1 cellular context compared by ENCODE assay signal in the genomic region with DNA sequence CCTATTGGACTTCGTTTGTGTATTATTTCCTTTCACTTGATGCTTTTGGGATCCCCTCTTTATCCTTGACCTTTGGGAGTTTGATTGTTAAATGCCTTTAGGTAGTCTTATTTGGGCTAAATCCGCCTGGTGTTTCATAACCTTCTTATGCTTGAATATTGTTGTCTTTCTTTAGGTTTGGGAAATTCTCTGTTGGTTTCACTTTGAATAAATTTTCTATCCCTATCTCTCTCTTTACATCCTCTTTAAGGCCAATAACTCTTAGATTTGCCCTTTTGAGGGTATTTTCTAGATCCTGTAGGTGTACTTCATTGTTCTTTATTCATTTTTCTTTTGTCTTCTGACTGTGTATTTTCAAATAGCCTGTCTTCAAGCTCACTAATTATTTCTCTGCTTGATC.
TF ChIP-seq lines count a peak whose summit lies in the region.

No MANE protein-coding gene starts in this region.

TF ChIP-seq in GM23338, 12 proteins besides CTCF, POLR2A, EP300 and RAD21 (continued from another document):
- TF ChIP-seq, protein P1, sequence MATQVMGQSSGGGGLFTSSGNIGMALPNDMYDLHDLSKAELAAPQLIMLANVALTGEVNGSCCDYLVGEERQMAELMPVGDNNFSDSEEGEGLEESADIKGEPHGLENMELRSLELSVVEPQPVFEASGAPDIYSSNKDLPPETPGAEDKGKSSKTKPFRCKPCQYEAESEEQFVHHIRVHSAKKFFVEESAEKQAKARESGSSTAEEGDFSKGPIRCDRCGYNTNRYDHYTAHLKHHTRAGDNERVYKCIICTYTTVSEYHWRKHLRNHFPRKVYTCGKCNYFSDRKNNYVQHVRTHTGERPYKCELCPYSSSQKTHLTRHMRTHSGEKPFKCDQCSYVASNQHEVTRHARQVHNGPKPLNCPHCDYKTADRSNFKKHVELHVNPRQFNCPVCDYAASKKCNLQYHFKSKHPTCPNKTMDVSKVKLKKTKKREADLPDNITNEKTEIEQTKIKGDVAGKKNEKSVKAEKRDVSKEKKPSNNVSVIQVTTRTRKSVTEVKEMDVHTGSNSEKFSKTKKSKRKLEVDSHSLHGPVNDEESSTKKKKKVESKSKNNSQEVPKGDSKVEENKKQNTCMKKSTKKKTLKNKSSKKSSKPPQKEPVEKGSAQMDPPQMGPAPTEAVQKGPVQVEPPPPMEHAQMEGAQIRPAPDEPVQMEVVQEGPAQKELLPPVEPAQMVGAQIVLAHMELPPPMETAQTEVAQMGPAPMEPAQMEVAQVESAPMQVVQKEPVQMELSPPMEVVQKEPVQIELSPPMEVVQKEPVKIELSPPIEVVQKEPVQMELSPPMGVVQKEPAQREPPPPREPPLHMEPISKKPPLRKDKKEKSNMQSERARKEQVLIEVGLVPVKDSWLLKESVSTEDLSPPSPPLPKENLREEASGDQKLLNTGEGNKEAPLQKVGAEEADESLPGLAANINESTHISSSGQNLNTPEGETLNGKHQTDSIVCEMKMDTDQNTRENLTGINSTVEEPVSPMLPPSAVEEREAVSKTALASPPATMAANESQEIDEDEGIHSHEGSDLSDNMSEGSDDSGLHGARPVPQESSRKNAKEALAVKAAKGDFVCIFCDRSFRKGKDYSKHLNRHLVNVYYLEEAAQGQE (IDR thresholded peaks at IDR 0.05; ENCODE audit: unreplicated experiment): no peak
- no peak for TF ChIP-seq JUNB (IDR thresholded peaks at IDR 0.05; ENCODE audit: unreplicated experiment)
- no peak for TF ChIP-seq NANOG (IDR thresholded peaks at IDR 0.05; ENCODE audit: borderline replicate concordance)
- TF ChIP-seq EZH2 (IDR thresholded peaks at IDR 0.05; ENCODE audit: low read depth, unreplicated experiment): no peak
- no peak for TF ChIP-seq ZNF331 (CRISPR knock-in tag; IDR thresholded peaks at IDR 0.05; ENCODE audit: low read depth)
- no peak for TF ChIP-seq ZNF114 (CRISPR knock-in tag; IDR thresholded peaks at IDR 0.05)
- no peak for TF ChIP-seq STAT1 (IDR thresholded peaks at IDR 0.05; ENCODE audit: unreplicated experiment)
- no peak for TF ChIP-seq ETS1 (IDR thresholded peaks at IDR 0.05)
- no peak for TF ChIP-seq POLR2AphosphoS5 (IDR thresholded peaks at IDR 0.05; ENCODE audit: low read depth)
- no peak for TF ChIP-seq ZNF462 (CRISPR knock-in tag; IDR thresholded peaks at IDR 0.05)
- TF ChIP-seq CREB1 (CRISPR knock-in tag; IDR thresholded peaks at IDR 0.05; ENCODE audit: low read depth): no peak
TF ChIP-seq in GM23338: peak in this region for 0.
